Comparison of ENCODE assay signal across 38 cellular contexts in genomic region chr3:169850618-169851017, GRCh38. TPM values are rescaled to one million over a fixed set of nuclear protein-coding genes. Genes with fewer than 3 reads are reported as not detected.
"Had no signal": no experiment of that assay in that cellular context is flagged by ENCODE, and none has a peak within 500 bp of the region (broad histone marks: within the 10 kb centered on the region; RNA-seq: fewer than 3 reads in every experiment).

No MANE protein-coding gene starts in this region.

- DNase-seq: activated effector memory CD4-positive, alpha-beta T cell treated with anti-CD3 and anti-CD28 coated beads, Interleukin-2, amount 50 U/mL, for 16 hours; activated effector memory CD4-positive, alpha-beta T cell treated with Interleukin-2 at 50 U/mL for 16 hours; activated gamma-delta T cell; activated gamma-delta T cell treated with Interleukin-2 at 50 U/mL for 16 hours; activated naive CD4-positive, alpha-beta T cell; activated naive CD4-positive, alpha-beta T cell treated with anti-CD3 and anti-CD28 coated beads for 36 hours; activated naive CD4-positive, alpha-beta T cell treated with anti-CD3 and anti-CD28 coated beads, Interleukin-2, amount 10 ng/mL, durations not matched to agents 7 days and 5 days; activated naive CD4-positive, alpha-beta T cell treated with anti-CD3 and anti-CD28 coated beads, Interleukin-2, amount 50 U/mL, for 16 hours; activated naive CD4-positive, alpha-beta T cell treated with Interleukin-2 at 50 U/mL for 16 hours; activated naive CD8-positive, alpha-beta T cell treated with anti-CD3 and anti-CD28 coated beads for 36 hours; activated naive CD8-positive, alpha-beta T cell treated with anti-CD3 and anti-CD28 coated beads, Interleukin-2, amount 10 ng/mL, durations not matched to agents 7 days and 5 days; activated naive CD8-positive, alpha-beta T cell treated with anti-CD3 and anti-CD28 coated beads, Interleukin-2, amount 50 U/mL, for 24 hours; activated T-cell treated with anti-CD3 and anti-CD28 coated beads, Interleukin-2, amount 50 U/mL, for 4 hours; activated T-cell treated with anti-CD3 and anti-CD28 coated beads, Interleukin-2, amount 50 U/mL, for 48 hours; activated T-cell treated with anti-CD3 and anti-CD28 coated beads, Interleukin-2, amount 50 U/mL, for 72 hours; adrenal gland; amniotic stem cell; amygdala; anterior cingulate cortex; aorta; body of pancreas; brain microvascular endothelial cell; caudate nucleus; central memory CD4-positive, alpha-beta T cell; cerebellar nuclear complex had no signal

- FAIRE-seq: astrocyte, bronchial epithelial cell, colon had no signal

- H3K4me3 ChIP-seq: adrenal gland, ascending aorta, body of pancreas, breast epithelium, cardiac muscle cell had no signal

- H3K27me3 ChIP-seq: adrenal gland, ascending aorta, body of pancreas, brain microvascular endothelial cell, breast epithelium, cardiac muscle cell had no signal

- ATAC-seq: activated naive CD4-positive, alpha-beta T cell treated with anti-CD3 and anti-CD28 coated beads, Interleukin-2, amount 50 U/mL, for 72 hours; activated naive CD8-positive, alpha-beta T cell treated with anti-CD3 and anti-CD28 coated beads, Interleukin-2, amount 50 U/mL, for 24 hours; activated T-cell treated with anti-CD3 and anti-CD28 coated beads, Interleukin-2, amount 50 U/mL, for 4 hours; activated T-cell treated with anti-CD3 and anti-CD28 coated beads, Interleukin-2, amount 50 U/mL, for 72 hours; activated T-helper 17 cell treated with anti-CD3 and anti-CD28 coated beads, Interleukin-2, amount 50 U/mL, for 72 hours; body of pancreas had no signal

- H3K9me3 ChIP-seq: adrenal gland, ascending aorta, body of pancreas, breast epithelium had no signal

- H3K36me3 ChIP-seq: adrenal gland, ascending aorta, brain microvascular endothelial cell, breast epithelium, cardiac muscle cell had no signal

- H3K27ac ChIP-seq: adrenal gland, ascending aorta, body of pancreas, brain microvascular endothelial cell, breast epithelium, cardiac muscle cell had no signal

- H3K4me1 ChIP-seq: adrenal gland, ascending aorta, body of pancreas, breast epithelium had no signal

RNA-seq across cellular contexts. Expression of gene LRRC31, which starts 19.1 kb away (rescaled TPM):
- total RNA-seq: activated naive CD4-positive, alpha-beta T cell treated with anti-CD3 and anti-CD28 coated beads for 36 hours; activated naive CD4-positive, alpha-beta T cell treated with anti-CD3 and anti-CD28 coated beads, Interleukin-2, amount 50 U/mL, for 72 hours; activated naive CD8-positive, alpha-beta T cell treated with anti-CD3 and anti-CD28 coated beads for 36 hours; activated naive CD8-positive, alpha-beta T cell treated with anti-CD3 and anti-CD28 coated beads, Interleukin-2, amount 10 ng/mL, durations not matched to agents 7 days and 5 days; activated T-cell treated with anti-CD3 and anti-CD28 coated beads, Interleukin-2, amount 50 U/mL, for 4 hours; activated T-cell treated with anti-CD3 and anti-CD28 coated beads, Interleukin-2, amount 50 U/mL, for 72 hours; activated T-helper 1 cell treated with anti-CD3 and anti-CD28 coated beads, Interleukin-12 subunit alpha, Interleukin-12 subunit beta, Interleukin-2, Interleukin-4 antibody, amounts not matched to agents 30 ng/mL and 10 ng/mL and 1 ng/mL, durations not matched to agents 14 hours and 24 hours and 36 hours; activated T-helper 17 cell treated with anti-CD3 and anti-CD28 coated beads, Interleukin-2, amount 50 U/mL, for 72 hours; adrenal gland; aorta; ascending aorta; bronchial epithelial cell; cardiac muscle cell; cardiac septum; cerebellum; chondrocyte had no signal
- polyA plus RNA-seq: adrenal gland, cardiac muscle cell had no signal

RNA-seq across cellular contexts. Expression of gene LRRIQ4, which starts 37.9 kb away (rescaled TPM):
- total RNA-seq: activated T-cell treated with anti-CD3 and anti-CD28 coated beads, Interleukin-2, amount 50 U/mL, for 4 hours; aorta; ascending aorta; astrocyte; body of pancreas; bronchial epithelial cell; cardiac septum; chondrocyte had no signal
- polyA plus RNA-seq: adipose tissue, aorta, cardiac muscle cell had no signal
